In genomic region chr20:41532935-41533334, GRCh38 we compare ENCODE assay signal across 17 cellular contexts.
DNase-seq lines count a peak whose midpoint lies in the region; ATAC-seq and TF ChIP-seq lines count a peak whose summit lies in the region.
"Had no signal": no experiment of that assay in that cellular context is flagged by ENCODE, and none has a peak within 500 bp of the region (broad histone marks: within the 10 kb centered on the region; RNA-seq: fewer than 3 reads in every experiment).

No MANE protein-coding gene starts in this region.

- H3K4me1 ChIP-seq in breast epithelium = no peaks in the 10 kb centered on the region
- no peaks in the 10 kb centered on the region for H3K4me1 ChIP-seq in OCI-LY7 (ENCODE audit: insufficient read depth, low read length, poor library complexity, severe bottlenecking)
- H3K4me1 ChIP-seq in endodermal cell (ENCODE audit: control insufficient read depth, insufficient read depth, low read length) = peaks cover 8% of the 10 kb centered on the region

- H3K9me3 Mint-ChIP-seq in MCF 10A (ENCODE audit: unreplicated experiment) (no peaks in the 10 kb centered on the region), endodermal cell (peaks cover 7% of the 10 kb centered on the region)

- H3K4me1 Mint-ChIP-seq in MCF 10A (ENCODE audit: insufficient read depth, unreplicated experiment) (peaks cover 8% of the 10 kb centered on the region), endodermal cell (peaks cover 20% of the 10 kb centered on the region)
- H3K4me1 Mint-ChIP-seq: CD14-positive monocyte had no signal

- intact Hi-C loops in MCF 10A (cut with micrococcal nuclease) = no loop called here
- intact Hi-C loops in breast epithelium (cut with DNase I; ENCODE audit: low total_unique reads) = no loop called here
- intact Hi-C loops in OCI-LY7 (cut with micrococcal nuclease; ENCODE audit: unreplicated experiment) = no loop called here

- no peak overlapping the region for H2AFZ ChIP-seq in OCI-LY7 (ENCODE audit: low read length)

- H3K27me3 Mint-ChIP-seq in MCF 10A (ENCODE audit: insufficient read depth, unreplicated experiment) = no peaks in the 10 kb centered on the region
- H3K27me3 Mint-ChIP-seq in endodermal cell (ENCODE audit: insufficient read depth) = no peaks in the 10 kb centered on the region

- ATAC-seq in HG03097 (IDR thresholded peaks at IDR 0.05; ENCODE audit: low FRiP score, unreplicated experiment) (no peak), GM19397 (IDR thresholded peaks at IDR 0.05; ENCODE audit: unreplicated experiment) (no peak)
- ATAC-seq: Panc1, SK-N-SH treated with all-trans-retinoic acid at 6 μM for 48 hours had no signal

- H3K27me3 ChIP-seq in breast epithelium (no peaks in the 10 kb centered on the region), endodermal cell (ENCODE audit: control insufficient read depth, insufficient read depth, low read length, poor library complexity, severe bottlenecking) (no peaks in the 10 kb centered on the region)

- H3K36me3 ChIP-seq in breast epithelium (no peaks in the 10 kb centered on the region), OCI-LY7 (ENCODE audit: insufficient read depth, low read length) (peaks cover 15% of the 10 kb centered on the region), endodermal cell (ENCODE audit: control insufficient read depth, insufficient read depth, low read length) (peaks cover 42% of the 10 kb centered on the region)

- TSS peak; percentile 53 for BruUV-seq in MCF 10A (replicated peaks; lab: Mats Ljungman, UMichigan)
- TSS peak; percentile 59 for BruUV-seq in OCI-LY7 (replicated peaks; lab: Mats Ljungman, UMichigan)

- no peaks in the 10 kb centered on the region for H3K79me2 ChIP-seq in OCI-LY7 (ENCODE audit: insufficient read depth, low read depth, low read length)

- no peak for TF ChIP-seq POLR2A in breast epithelium (IDR thresholded peaks at IDR 0.05)

- DNase-seq in MCF 10A (ENCODE audit: unreplicated experiment) = no peak
- DNase-seq in breast epithelium (ENCODE audit: low spot score in 2 of 2) = no peak
- DNase-seq in OCI-LY7 (ENCODE audit: low spot score) = no peak
- DNase-seq in endodermal cell = no peak
- no peak for DNase-seq in activated effector memory CD4-positive, alpha-beta T cell treated with anti-CD3 and anti-CD28 coated beads, Interleukin-2, amount 50 U/mL, for 16 hours
- DNase-seq: HFFc6, IMR-90, Karpas-422, MM.1S, NCI-H187 treated with DMSO at 0.1 percent for 48 hours, NCI-H2171 treated with DMSO at 0.1 percent for 48 hours, NCI-H446 treated with DMSO at 0.1 percent for 48 hours had no signal

- no peak overlapping the region for H3K27ac ChIP-seq in breast epithelium
- H3K27ac ChIP-seq in OCI-LY7 (ENCODE audit: low read depth, low read length, poor library complexity, severe bottlenecking) = no peak overlapping the region
- no peak overlapping the region for H3K27ac ChIP-seq in endodermal cell (ENCODE audit: low read depth, low read length)

- no peak overlapping the region for H3K4me2 ChIP-seq in OCI-LY7 (ENCODE audit: low read length)

- H3K27ac Mint-ChIP-seq in MCF 10A (ENCODE audit: low read depth, unreplicated experiment) (no peak overlapping the region), endodermal cell (peak overlapping the region; percentile 1)
- H3K27ac Mint-ChIP-seq: HFFc6 had no signal

- H3K4me3 ChIP-seq in breast epithelium (no peak overlapping the region), OCI-LY7 (ENCODE audit: low read depth, low read length, poor library complexity, severe bottlenecking) (no peak overlapping the region), endodermal cell (ENCODE audit: low read length) (no peak overlapping the region)

- TF ChIP-seq CTCF in MCF 10A (IDR thresholded peaks at IDR 0.05; ENCODE audit: unreplicated experiment) (no peak), breast epithelium (IDR thresholded peaks at IDR 0.05) (no peak), OCI-LY7 (conservative IDR thresholded peaks at IDR 0.05; ENCODE audit: low read length) (no peak), endodermal cell (conservative IDR thresholded peaks at IDR 0.05) (no peak)

- 96 to 98% methylated on average over 10 to 11 of the region's 11 CpGs for WGBS in endodermal cell (ENCODE audit: insufficient coverage in 1 of 2, insufficient read length in 1 of 2), 2 experiments

- H3K9me2 ChIP-seq in OCI-LY7 (ENCODE audit: insufficient read depth, low read length) = no peaks in the 10 kb centered on the region

- POLR2A ChIA-PET in MCF 10A (lab: Yijun Ruan, JAX) (no interaction called here), OCI-LY7 (lab: Charles Lee) (no interaction called here)

- H3K36me3 Mint-ChIP-seq in MCF 10A (ENCODE audit: insufficient read depth, unreplicated experiment) = peaks cover 12% of the 10 kb centered on the region
- H3K36me3 Mint-ChIP-seq in endodermal cell (ENCODE audit: low read depth) = peaks cover 28% of the 10 kb centered on the region

- H4K20me1 ChIP-seq in OCI-LY7 (ENCODE audit: insufficient read depth, low read length) = no peaks in the 10 kb centered on the region

- CTCF ChIA-PET in MCF 10A (lab: Yijun Ruan, JAX) (interaction anchor here (0.9 to 1.5 kb wide), 2 partner anchors 16 to 165 kb away, joined by 3 read pairs; no protein-coding TSS in a partner anchor), OCI-LY7 (lab: Charles Lee; ENCODE audit: unreplicated experiment) (no interaction called here)

- H3K4me3 Mint-ChIP-seq in MCF 10A (ENCODE audit: unreplicated experiment) (no peak overlapping the region), endodermal cell (no peak overlapping the region)
- H3K4me3 Mint-ChIP-seq: CD14-positive monocyte, HFFc6 had no signal

- no peak overlapping the region for H3K9ac ChIP-seq in endodermal cell (ENCODE audit: extremely low read depth, low read length, poor library complexity, severe bottlenecking)

- H3K9me3 ChIP-seq in breast epithelium = peaks cover 0 to 1% of the 10 kb centered on the region in 2 donors
- H3K9me3 ChIP-seq in OCI-LY7 (ENCODE audit: low read length) = peaks cover 16% of the 10 kb centered on the region; the same call in 1 of the 2 replicates
- H3K9me3 ChIP-seq in endodermal cell (ENCODE audit: control insufficient read depth, low read length) = peaks cover 8% of the 10 kb centered on the region
